In the genomic region with DNA sequence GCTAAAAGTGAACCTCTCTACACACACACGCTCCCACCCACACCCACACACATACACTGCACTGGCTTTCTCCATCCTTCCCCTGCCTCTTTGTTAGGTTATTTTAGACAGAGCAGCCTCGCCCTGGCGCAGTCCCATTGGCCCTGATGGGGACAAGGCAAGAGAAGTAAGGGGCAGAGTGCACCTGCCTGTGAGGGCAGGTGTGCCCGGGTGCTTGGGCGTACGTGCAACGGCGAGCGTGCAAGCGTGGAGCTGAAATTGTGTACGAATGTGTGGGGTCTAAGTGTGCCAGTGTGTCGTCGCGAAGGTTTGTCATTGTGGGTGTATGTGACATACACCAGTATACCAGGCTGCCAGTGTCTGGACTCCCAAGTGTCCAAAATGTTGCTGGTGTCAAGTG, we compare ENCODE assay signal across 9 cellular contexts. TPM values are rescaled to one million over a fixed set of nuclear protein-coding genes. Genes with fewer than 3 reads are reported as not detected.
DNase-seq lines count a peak whose midpoint lies in the region; ATAC-seq and TF ChIP-seq lines count a peak whose summit lies in the region.
"Had no signal": no experiment of that assay in that cellular context is flagged by ENCODE, and none has a peak within 500 bp of the region (broad histone marks: within the 10 kb centered on the region; RNA-seq: fewer than 3 reads in every experiment).

No MANE protein-coding gene starts in this region.

- intact Hi-C loops in Right ventricle myocardium superior (cut with DNase I), result no loop called here
- intact Hi-C loops in breast epithelium (cut with DNase I; ENCODE audit: low total_unique reads), result no loop called here
- intact Hi-C loops in lower leg skin (cut with DNase I; ENCODE audit: low total_unique reads), result loop anchor here (10.0 kb wide), 1 partner anchor 348 kb away; no protein-coding TSS in a partner anchor

- 1 to 4% methylated on average over 14 of the region's 14 CpGs for whole genome bisulfite sequencing in lower leg skin, 2 donors
- WGBS in urinary bladder, result 4% methylated on average over 14 of the region's 14 CpGs

- H3K27me3 ChIP-seq in cardiac muscle cell, result peaks cover 96% of the 10 kb centered on the region
- no peaks in the 10 kb centered on the region for H3K27me3 ChIP-seq in breast epithelium

- peak overlapping the region; percentile 36 for H3K4me3 ChIP-seq in cardiac muscle cell
- H3K4me3 ChIP-seq in breast epithelium, result peak overlapping the region; percentile 36 to 77 (median 70)
- peak overlapping the region; percentile 33 for H3K4me3 ChIP-seq in lower leg skin (ENCODE audit: low read depth, poor library complexity, severe bottlenecking)
- peak overlapping the region; percentile 55 for H3K4me3 ChIP-seq in urinary bladder (ENCODE audit: low read depth, low read length)

- TF ChIP-seq CTCF in cardiac muscle cell (IDR thresholded peaks at IDR 0.05; ENCODE audit: low read depth, low read length) (no peak), breast epithelium (IDR thresholded peaks at IDR 0.05) (no peak), lower leg skin (IDR thresholded peaks at IDR 0.05) (no peak)

- no peaks in the 10 kb centered on the region for H3K36me3 ChIP-seq in cardiac muscle cell
- H3K36me3 ChIP-seq in breast epithelium, result no peaks in the 10 kb centered on the region
- no peaks in the 10 kb centered on the region for H3K36me3 ChIP-seq in urinary bladder (ENCODE audit: insufficient read depth)

- H3K9me3 ChIP-seq in cardiac muscle cell (ENCODE audit: low read depth) (no peaks in the 10 kb centered on the region), breast epithelium (no peaks in the 10 kb centered on the region)

- TF ChIP-seq POLR2A in breast epithelium (IDR thresholded peaks at IDR 0.05) (no peak), lower leg skin (IDR thresholded peaks at IDR 0.05) (no peak)

- no peak for ATAC-seq in Right ventricle myocardium superior (ENCODE audit: poor library complexity)

- H3K27ac ChIP-seq in cardiac muscle cell, result no peak overlapping the region
- H3K27ac ChIP-seq in breast epithelium, result peak overlapping the region; percentile 29 to 45
- peak overlapping the region; percentile 31 for H3K27ac ChIP-seq in urinary bladder (ENCODE audit: low read depth)

- no peaks in the 10 kb centered on the region for H3K4me1 ChIP-seq in cardiac muscle cell (ENCODE audit: low read depth)
- no peaks in the 10 kb centered on the region for H3K4me1 ChIP-seq in breast epithelium
- no peaks in the 10 kb centered on the region for H3K4me1 ChIP-seq in urinary bladder (ENCODE audit: insufficient read depth)

- no peak for DNase-seq in cardiac muscle cell (ENCODE audit: low read depth in 1 of 2, low spot score in 1 of 2)
- DNase-seq in Right ventricle myocardium superior, result no peak
- no peak for DNase-seq in breast epithelium (ENCODE audit: low spot score in 2 of 2)
- DNase-seq in lower leg skin (ENCODE audit: low spot score in 2 of 2), result no peak
- no peak for DNase-seq in effector CD8-positive, alpha-beta T cell (lab: John Stamatoyannopoulos, UW)
- DNase-seq in activated CD4-positive, alpha-beta T cell treated with anti-CD3 and anti-CD28 coated beads for 1 hour, result no peak
- DNase-seq in AG08395 (ENCODE audit: low spot score), result no peak

RNA-seq across cellular contexts. Expression of a gene that starts 0.5 kb away (rescaled TPM):
- total RNA-seq in cardiac muscle cell, result 1.1 and 1.5 TPM in 2 replicates
- 0.65 and 0.76 TPM in 2 replicates for polyA plus RNA-seq in cardiac muscle cell
- 3.0 TPM for total RNA-seq in Right ventricle myocardium superior
- 1 to 10 TPM; 1.6 to 10.0 (median 4.9) TPM for total RNA-seq in breast epithelium
- total RNA-seq in lower leg skin, result 100 to 1,000 TPM in 1 of 4 donors, 10 to 100 TPM in 3; 34.5 to 113 (median 58.8) TPM
- 15.4 TPM for total RNA-seq in urinary bladder
- 26.2 TPM for polyA plus RNA-seq in urinary bladder
- total RNA-seq: Daoy had no signal
